Comparison of ENCODE assay signal across 1 cellular context in genomic region chr20:38146156-38146555, GRCh38.
TF ChIP-seq lines count a peak whose summit lies in the region.

No MANE protein-coding gene starts in this region.

TF ChIP-seq in K562, 482 proteins besides CTCF, POLR2A, EP300 and RAD21 (continued from another document):
- TF ChIP-seq ATF2 (CRISPR knock-in tag; IDR thresholded peaks at IDR 0.05): no peak
- TF ChIP-seq ESRRA (IDR thresholded peaks at IDR 0.05; ENCODE audit: borderline replicate concordance, low read depth): peak; percentile 95
- no peak for TF ChIP-seq ZNF639 (CRISPR knock-in tag; conservative IDR thresholded peaks at IDR 0.05 in 1 of 2, IDR thresholded peaks at IDR 0.05 in 1 of 2)
- no peak for TF ChIP-seq ELK3 (CRISPR knock-in tag; IDR thresholded peaks at IDR 0.05)
- TF ChIP-seq BCOR (IDR thresholded peaks at IDR 0.05): peak; percentile 79
- TF ChIP-seq NCOA1 (IDR thresholded peaks at IDR 0.05; ENCODE audit: low read depth): no peak
- no peak for TF ChIP-seq RERE (CRISPR knock-in tag; IDR thresholded peaks at IDR 0.05; ENCODE audit: borderline replicate concordance)
- TF ChIP-seq JUN (IDR thresholded peaks at IDR 0.05; ENCODE audit: borderline replicate concordance, low read depth, low read length): no peak
- no peak for TF ChIP-seq JUN (CRISPR knock-in tag; IDR thresholded peaks at IDR 0.05; ENCODE audit: borderline replicate concordance)
- no peak for TF ChIP-seq USF2 (CRISPR knock-in tag; IDR thresholded peaks at IDR 0.05)
- 0 out of 4 replicates have a peak, but pooled peaks of 1 of the 2 experiments have one; percentile 11 for TF ChIP-seq RCOR1 (IDR thresholded peaks at IDR 0.05; ENCODE audit: borderline replicate concordance in 1 of 2, low read depth in 2 of 2, low read length in 2 of 2)
- TF ChIP-seq HMBOX1 (IDR thresholded peaks at IDR 0.05): no peak
- TF ChIP-seq DMBX1 (CRISPR knock-in tag; IDR thresholded peaks at IDR 0.05; ENCODE audit: borderline replicate concordance): no peak
- TF ChIP-seq ZNF830 (CRISPR knock-in tag; IDR thresholded peaks at IDR 0.05): no peak
- TF ChIP-seq KDM1A (IDR thresholded peaks at IDR 0.05): peak; percentile 60 to 62; a peak in 2 of 4 replicates
- TF ChIP-seq PHF8 (IDR thresholded peaks at IDR 0.05; ENCODE audit: borderline replicate concordance, low read length): no peak
- no peak for TF ChIP-seq HNRNPK (IDR thresholded peaks at IDR 0.05; ENCODE audit: low read depth, low read length, poor library complexity, severe bottlenecking)
- TF ChIP-seq ZNF384 (IDR thresholded peaks at IDR 0.05; ENCODE audit: low read depth, low read length): no peak
- TF ChIP-seq WHSC1 (IDR thresholded peaks at IDR 0.05; ENCODE audit: low read length): no peak
- TF ChIP-seq TFAP4 (CRISPR knock-in tag; IDR thresholded peaks at IDR 0.05; ENCODE audit: borderline replicate concordance): no peak
